ENCODE assay signal across 8 cellular contexts in genomic region chr1:162023181-162023546, GRCh38. TPM values are rescaled to one million over a fixed set of nuclear protein-coding genes. Genes with fewer than 3 reads are reported as not detected.
A peak's percentile ranks its signal among the peaks of the same experiment; 100 is the strongest.
DNase-seq lines count a peak whose midpoint lies in the region; ATAC-seq and TF ChIP-seq lines count a peak whose summit lies in the region.

No MANE protein-coding gene starts in this region.

- no peaks in the 10 kb centered on the region for H3K9me3 Mint-ChIP-seq in activated naive CD4-positive, alpha-beta T cell treated with anti-CD3 and anti-CD28 coated beads, Interleukin-2, amount 10 ng/mL, durations not matched to agents 7 days and 5 days

- DNase-seq in activated naive CD4-positive, alpha-beta T cell treated with anti-CD3 and anti-CD28 coated beads, Interleukin-2, amount 10 ng/mL, durations not matched to agents 7 days and 5 days: no peak
- no peak for DNase-seq in activated naive CD4-positive, alpha-beta T cell (lab: John Stamatoyannopoulos, UW)
- DNase-seq in cardiac fibroblast (ENCODE audit: low read depth in 2 of 2) (no peak), GM03348 (ENCODE audit: low spot score) (no peak), NOMO-1 (lab: John Stamatoyannopoulos, UW; ENCODE audit: unreplicated experiment in 2 of 2) (no peak)

- peak overlapping the region; percentile 80 for H3K4me3 Mint-ChIP-seq in activated naive CD4-positive, alpha-beta T cell treated with anti-CD3 and anti-CD28 coated beads, Interleukin-2, amount 10 ng/mL, durations not matched to agents 7 days and 5 days

- H3K27me3 ChIP-seq in mononuclear cell (ENCODE audit: insufficient read depth, low read length): peaks cover 31% of the 10 kb centered on the region

- CTCF ChIA-PET in activated naive CD4-positive, alpha-beta T cell treated with anti-CD3 and anti-CD28 coated beads, Interleukin-2, amount 10 ng/mL, durations not matched to agents 7 days and 5 days (lab: Charles Lee): interaction anchor here (0.9 to 2.0 kb wide), 8 partner anchors 9 to 230 kb away, joined by 3 to 25 read pairs (median 4); no protein-coding TSS in a partner anchor

- no peaks in the 10 kb centered on the region for H3K36me3 Mint-ChIP-seq in activated naive CD4-positive, alpha-beta T cell treated with anti-CD3 and anti-CD28 coated beads, Interleukin-2, amount 10 ng/mL, durations not matched to agents 7 days and 5 days

- H3K4me1 Mint-ChIP-seq in activated naive CD4-positive, alpha-beta T cell treated with anti-CD3 and anti-CD28 coated beads, Interleukin-2, amount 10 ng/mL, durations not matched to agents 7 days and 5 days: peaks cover 10% of the 10 kb centered on the region

- H3K27ac ChIP-seq in urinary bladder (ENCODE audit: low read depth): no peak overlapping the region

- 39% methylated on average over 20 of the region's 20 CpGs for WGBS in urinary bladder

- H3K4me3 ChIP-seq in cardiac fibroblast (replicated peaks in 1 of 2; ENCODE audit: low read depth in 2 of 2, low read length in 2 of 2) (peak overlapping the region; percentile 75 to 76), mononuclear cell (ENCODE audit: low read length) (peak overlapping the region; percentile 44), urinary bladder (ENCODE audit: low read depth, low read length) (peak overlapping the region; percentile 45)

- ATAC-seq in GM19463 (IDR thresholded peaks at IDR 0.05; ENCODE audit: unreplicated experiment): no peak

- TF ChIP-seq CTCF in cardiac fibroblast (IDR thresholded peaks at IDR 0.05; ENCODE audit: low read depth, low read length): no peak

- peaks cover 13% of the 10 kb centered on the region for H3K4me1 ChIP-seq in mononuclear cell (ENCODE audit: insufficient read depth, low read length)
- no peaks in the 10 kb centered on the region for H3K4me1 ChIP-seq in urinary bladder (ENCODE audit: insufficient read depth)

- H3K27ac Mint-ChIP-seq in activated naive CD4-positive, alpha-beta T cell treated with anti-CD3 and anti-CD28 coated beads, Interleukin-2, amount 10 ng/mL, durations not matched to agents 7 days and 5 days: no peak overlapping the region

- H3K27me3 Mint-ChIP-seq in activated naive CD4-positive, alpha-beta T cell treated with anti-CD3 and anti-CD28 coated beads, Interleukin-2, amount 10 ng/mL, durations not matched to agents 7 days and 5 days: peaks cover 51% of the 10 kb centered on the region

- H3K9me3 ChIP-seq in mononuclear cell (ENCODE audit: low read depth, low read length): no peaks in the 10 kb centered on the region

- H3K36me3 ChIP-seq in urinary bladder (ENCODE audit: insufficient read depth): no peaks in the 10 kb centered on the region

RNA-seq across cellular contexts. Expression of gene OLFML2B, which starts 0.5 kb away (rescaled TPM):
- total RNA-seq in mononuclear cell: 0.10 TPM
- 16.0 TPM for total RNA-seq in urinary bladder
- 11.9 TPM for polyA plus RNA-seq in urinary bladder

RNA-seq across cellular contexts. Expression of gene NOS1AP, which starts 46.3 kb away (rescaled TPM):
- total RNA-seq in mononuclear cell: under 0.01 TPM
- 2.0 TPM for total RNA-seq in urinary bladder
- polyA plus RNA-seq in urinary bladder: 0.92 TPM

Comparison
In these comparisons a context has a peak if more than half of its experiments do, and no peak if none do; other contexts are left out.
1. RNA of gene OLFML2B, which starts 0.5 kb away (total RNA-seq): 16.0 TPM in urinary bladder (single experiment); 0.10 TPM in mononuclear cell (single experiment); every median in the first group is over 10 times any median in the second.
2. Peak in every context shown above with its lines, with median percentiles within 50 percentile points of each other: H3K4me3 ChIP-seq.